Comparison of ENCODE assay signal across 10 cellular contexts in the genomic region with DNA sequence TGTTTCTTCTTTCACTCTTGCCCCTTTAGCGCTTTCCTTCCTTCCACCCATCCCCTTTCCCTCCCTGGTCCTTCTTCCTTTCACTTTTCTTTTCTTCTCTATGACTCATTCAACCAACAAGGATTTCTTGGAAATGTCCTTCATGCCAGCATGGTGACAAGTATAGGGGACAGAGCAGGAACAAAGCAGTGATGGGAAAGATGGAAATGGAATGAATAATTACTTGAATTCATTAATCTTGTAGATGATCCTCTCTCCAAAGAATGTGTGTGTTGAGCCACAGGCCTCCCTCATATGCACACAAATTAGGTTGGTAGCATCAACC. TPM values are rescaled to one million over a fixed set of nuclear protein-coding genes. Genes with fewer than 3 reads are reported as not detected.
DNase-seq lines count a peak whose midpoint lies in the region; ATAC-seq, FAIRE-seq and TF ChIP-seq lines count a peak whose summit lies in the region.
"Had no signal": no experiment of that assay in that cellular context is flagged by ENCODE, and none has a peak within 500 bp of the region (broad histone marks: within the 10 kb centered on the region; RNA-seq: fewer than 3 reads in every experiment).

No MANE protein-coding gene starts in this region.

- peak overlapping the region; percentile 92 for H3K4me2 ChIP-seq in astrocyte (ENCODE audit: low read length)

- DNase-seq in ACHN (peak; percentile 60), astrocyte (ENCODE audit: low read depth) (peak; percentile 86), HPDE6-E6E7 (ENCODE audit: extremely low spot score) (no peak), GM12891 (ENCODE audit: insufficient read length, low spot score) (no peak)
- DNase-seq: activated effector memory CD4-positive, alpha-beta T cell treated with anti-CD3 and anti-CD28 coated beads, Interleukin-2, amount 50 U/mL, for 16 hours; NCI-H2081 treated with DMSO at 0.1 percent for 48 hours had no signal

- H3K27ac ChIP-seq in HEK293 (ENCODE audit: extremely low read depth, low read depth, low read length): no peak overlapping the region
- peak overlapping the region; percentile 64 for H3K27ac ChIP-seq in astrocyte (ENCODE audit: low read depth, low read length)
- peak overlapping the region; percentile 79 to 84 for H3K27ac ChIP-seq in mucosa of rectum (ENCODE audit: low read depth in 2 of 2, low read length in 2 of 2)

- no peak overlapping the region for H3K4me3 ChIP-seq in HEK293 (ENCODE audit: low read depth, low read length)
- no peak overlapping the region for H3K4me3 ChIP-seq in astrocyte (ENCODE audit: insufficient read depth, low read depth, low read length)
- peak overlapping the region in 1 of 2 donors; percentile 46 for H3K4me3 ChIP-seq in mucosa of rectum (ENCODE audit: low read length in 2 of 2)

- H3K4me3 Mint-ChIP-seq in astrocyte (ENCODE audit: unreplicated experiment): peak overlapping the region; percentile 20

- H2AFZ ChIP-seq in astrocyte (ENCODE audit: low read depth, low read length): peak overlapping the region; percentile 33

- CTCF ChIA-PET in HEK293 (lab: Yijun Ruan, JAX): no interaction called here

- FAIRE-seq in astrocyte (lab: Jason Lieb, UNC) (no peak), GM12891 (lab: Jason Lieb, UNC) (no peak)

- TF ChIP-seq CTCF in HEK293 (tag by site-specific recombination; IDR thresholded peaks at IDR 0.05) (no peak), astrocyte (IDR thresholded peaks at IDR 0.05; ENCODE audit: insufficient read depth, low read depth, low read length) (no peak)

- H3K27me3 Mint-ChIP-seq in astrocyte (ENCODE audit: low read depth, unreplicated experiment): peaks cover 7% of the 10 kb centered on the region

- no peaks in the 10 kb centered on the region for H3K9me3 Mint-ChIP-seq in astrocyte (ENCODE audit: unreplicated experiment)

- TF ChIP-seq POLR2A in GM12891 (IDR thresholded peaks at IDR 0.05; ENCODE audit: low read depth, low read length): no peak

- H3K9me3 ChIP-seq in HEK293 (ENCODE audit: control insufficient read depth, insufficient read depth, low read depth, low read length): no peaks in the 10 kb centered on the region
- H3K9me3 ChIP-seq in astrocyte (ENCODE audit: insufficient read depth, low read depth, low read length): no peaks in the 10 kb centered on the region
- H3K9me3 ChIP-seq in mucosa of rectum (ENCODE audit: control insufficient read depth in 2 of 2, low read length in 2 of 2): no peaks in the 10 kb centered on the region

- H3K27me3 ChIP-seq in astrocyte (ENCODE audit: insufficient read depth, low read length) (no peaks in the 10 kb centered on the region), mucosa of rectum (ENCODE audit: control insufficient read depth in 2 of 2, insufficient read depth in 2 of 2, low read length in 2 of 2) (no peaks in the 10 kb centered on the region)

- H3K4me1 ChIP-seq in HEK293 (ENCODE audit: control insufficient read depth, insufficient read depth, low read length) (no peaks in the 10 kb centered on the region), astrocyte (ENCODE audit: insufficient read depth, low read length) (peaks cover 29% of the 10 kb centered on the region), mucosa of rectum (ENCODE audit: control insufficient read depth in 2 of 2, insufficient read depth in 2 of 2, low read length in 2 of 2) (peaks cover 23 to 29% of the 10 kb centered on the region in 2 donors)

- H3K36me3 ChIP-seq in HEK293 (ENCODE audit: control insufficient read depth in 2 of 2, insufficient read depth in 1 of 2, low read length in 2 of 2) (peaks cover 0 to 20% of the 10 kb centered on the region in 2 experiments; a peak in 2 of 3 replicates), astrocyte (ENCODE audit: insufficient read depth, low read length) (no peaks in the 10 kb centered on the region), mucosa of rectum (ENCODE audit: control insufficient read depth in 2 of 2, insufficient read depth in 2 of 2, low read length in 2 of 2) (peaks cover 14 to 15% of the 10 kb centered on the region in 2 donors)

- peak overlapping the region; percentile 21 for H3K27ac Mint-ChIP-seq in astrocyte (ENCODE audit: unreplicated experiment)

- POLR2A ChIA-PET in HEK293 (lab: Yijun Ruan, JAX): interaction anchor here (1.0 to 1.8 kb wide), 3 partner anchors 9 to 17 kb away, joined by 3 to 11 read pairs (median 3); partner anchors contain the start of genes RNF181 and TMEM150A

- H3K9ac ChIP-seq in astrocyte (ENCODE audit: low read length) (peak overlapping the region; percentile 75), mucosa of rectum (ENCODE audit: low read depth in 1 of 2, low read length in 2 of 2) (no peak overlapping the region)

- in situ Hi-C loops in ACHN (cut with HindIII; ENCODE audit: low pct_ligation_motif_present, low pct_unique_long_range_greater_than_20kb, low sequenced_read_pairs): no loop called here

- peaks cover 2% of the 10 kb centered on the region for H3K79me2 ChIP-seq in astrocyte (ENCODE audit: insufficient read depth, low read length)

- ATAC-seq in GM18870 (IDR thresholded peaks at IDR 0.05; ENCODE audit: unreplicated experiment): no peak
- no peak for ATAC-seq in HG03571 (IDR thresholded peaks at IDR 0.05; ENCODE audit: unreplicated experiment)

- H3K36me3 Mint-ChIP-seq in astrocyte (ENCODE audit: low read depth, unreplicated experiment): peaks cover 7% of the 10 kb centered on the region

- H3K4me1 Mint-ChIP-seq in astrocyte (ENCODE audit: low read depth, unreplicated experiment): peaks cover 42% of the 10 kb centered on the region

- H4K20me1 ChIP-seq in astrocyte (ENCODE audit: insufficient read depth, low read length): no peaks in the 10 kb centered on the region

TF ChIP-seq in HEK293, 187 proteins besides CTCF, POLR2A, EP300 and RAD21:
- TF ChIP-seq ZBTB21 (tag by site-specific recombination; IDR thresholded peaks at IDR 0.05) (no peak), PRDM1 (tag by site-specific recombination; IDR thresholded peaks at IDR 0.05) (peak; percentile 95), ZSCAN16 (tag by site-specific recombination; IDR thresholded peaks at IDR 0.05) (no peak), ZBTB48 (tag by site-specific recombination; IDR thresholded peaks at IDR 0.05) (no peak)

TF ChIP-seq in GM12891, 5 proteins besides CTCF, POLR2A, EP300 and RAD21:
- TF ChIP-seq POU2F2 (IDR thresholded peaks at IDR 0.05; ENCODE audit: low read depth, low read length) (no peak), SPI1 (IDR thresholded peaks at IDR 0.05; ENCODE audit: low read depth, low read length) (no peak), TAF1 (IDR thresholded peaks at IDR 0.05; ENCODE audit: low read depth, low read length) (no peak), POLR2AphosphoS5 (IDR thresholded peaks at IDR 0.05; ENCODE audit: low read depth, low read length) (no peak), PAX5 (IDR thresholded peaks at IDR 0.05; ENCODE audit: insufficient read depth, low read length, severe bottlenecking) (no peak)

RNA-seq across cellular contexts. Expression of gene VAMP5, which starts 1.5 kb away (rescaled TPM):
- total RNA-seq in astrocyte: 17.1 and 17.6 TPM in 2 replicates
- polyA plus RNA-seq in GM12891 (2012; ENCODE audit: low read depth, missing spikeins): 62.7 TPM

RNA-seq across cellular contexts. Expression of gene VAMP8, which starts 8.4 kb away (rescaled TPM):
- 30.6 and 35.3 TPM in 2 replicates for total RNA-seq in astrocyte
- 141 TPM for polyA plus RNA-seq in GM12891 (2012; ENCODE audit: low read depth, missing spikeins)

RNA-seq across cellular contexts. Expression of gene RNF181, which starts 9.8 kb away (rescaled TPM):
- total RNA-seq in astrocyte: 155 and 176 TPM in 2 replicates
- 243 TPM for polyA plus RNA-seq in GM12891 (2012; ENCODE audit: low read depth, missing spikeins)

RNA-seq across cellular contexts. Expression of gene TMEM150A, which starts 16.8 kb away (rescaled TPM):
- total RNA-seq in astrocyte: 20.4 and 22.2 TPM in 2 replicates
- polyA plus RNA-seq in GM12891 (2012; ENCODE audit: low read depth, missing spikeins): 3.0 TPM

RNA-seq across cellular contexts. Expression of gene GGCX, which starts 24.4 kb away (rescaled TPM):
- total RNA-seq in astrocyte: 79.0 and 94.6 TPM in 2 replicates
- 19.4 TPM for polyA plus RNA-seq in GM12891 (2012; ENCODE audit: low read depth, missing spikeins)

Comparison
In these comparisons a context has a peak if more than half of its experiments do, and no peak if none do; other contexts are left out.
1. DNase-seq: peak in ACHN (single experiment) and astrocyte (single experiment); none in HPDE6-E6E7 (single experiment) and GM12891 (single experiment).